Comparison of ENCODE assay signal across 1 cellular context in the genomic region with DNA sequence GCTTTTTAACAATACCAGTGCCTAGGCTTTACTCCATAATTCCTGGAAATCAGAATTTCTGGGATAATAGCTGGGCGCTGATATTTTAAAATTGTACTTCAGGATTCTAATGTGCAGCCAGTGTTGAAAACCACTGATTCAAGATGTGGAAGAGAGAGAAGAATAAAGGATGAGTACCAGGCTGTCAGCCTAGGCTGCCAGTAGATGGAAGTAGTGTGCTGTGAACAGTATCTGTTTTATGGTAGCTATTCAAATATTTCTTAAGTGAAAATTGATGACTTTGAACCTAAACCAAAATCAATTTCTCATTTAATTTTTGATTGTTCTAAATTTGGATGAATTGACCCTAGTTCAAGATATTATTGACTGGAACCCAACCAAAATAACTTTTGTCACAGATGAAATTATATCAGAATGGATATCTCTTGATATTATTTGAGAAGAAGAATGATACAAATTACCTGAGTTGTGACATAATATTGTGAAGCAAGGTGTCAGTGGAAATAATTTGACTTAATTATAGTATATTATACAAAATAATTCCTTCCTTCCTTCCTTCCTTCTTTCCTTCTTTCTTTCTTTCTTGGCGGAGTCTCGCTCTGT.
TF ChIP-seq lines count a peak whose summit lies in the region.

No MANE protein-coding gene starts in this region.

TF ChIP-seq in HCT116, 20 proteins besides CTCF, POLR2A, EP300 and RAD21 (continued from another document):
- TF ChIP-seq, protein P1, sequence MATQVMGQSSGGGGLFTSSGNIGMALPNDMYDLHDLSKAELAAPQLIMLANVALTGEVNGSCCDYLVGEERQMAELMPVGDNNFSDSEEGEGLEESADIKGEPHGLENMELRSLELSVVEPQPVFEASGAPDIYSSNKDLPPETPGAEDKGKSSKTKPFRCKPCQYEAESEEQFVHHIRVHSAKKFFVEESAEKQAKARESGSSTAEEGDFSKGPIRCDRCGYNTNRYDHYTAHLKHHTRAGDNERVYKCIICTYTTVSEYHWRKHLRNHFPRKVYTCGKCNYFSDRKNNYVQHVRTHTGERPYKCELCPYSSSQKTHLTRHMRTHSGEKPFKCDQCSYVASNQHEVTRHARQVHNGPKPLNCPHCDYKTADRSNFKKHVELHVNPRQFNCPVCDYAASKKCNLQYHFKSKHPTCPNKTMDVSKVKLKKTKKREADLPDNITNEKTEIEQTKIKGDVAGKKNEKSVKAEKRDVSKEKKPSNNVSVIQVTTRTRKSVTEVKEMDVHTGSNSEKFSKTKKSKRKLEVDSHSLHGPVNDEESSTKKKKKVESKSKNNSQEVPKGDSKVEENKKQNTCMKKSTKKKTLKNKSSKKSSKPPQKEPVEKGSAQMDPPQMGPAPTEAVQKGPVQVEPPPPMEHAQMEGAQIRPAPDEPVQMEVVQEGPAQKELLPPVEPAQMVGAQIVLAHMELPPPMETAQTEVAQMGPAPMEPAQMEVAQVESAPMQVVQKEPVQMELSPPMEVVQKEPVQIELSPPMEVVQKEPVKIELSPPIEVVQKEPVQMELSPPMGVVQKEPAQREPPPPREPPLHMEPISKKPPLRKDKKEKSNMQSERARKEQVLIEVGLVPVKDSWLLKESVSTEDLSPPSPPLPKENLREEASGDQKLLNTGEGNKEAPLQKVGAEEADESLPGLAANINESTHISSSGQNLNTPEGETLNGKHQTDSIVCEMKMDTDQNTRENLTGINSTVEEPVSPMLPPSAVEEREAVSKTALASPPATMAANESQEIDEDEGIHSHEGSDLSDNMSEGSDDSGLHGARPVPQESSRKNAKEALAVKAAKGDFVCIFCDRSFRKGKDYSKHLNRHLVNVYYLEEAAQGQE (IDR thresholded peaks at IDR 0.05; ENCODE audit: low read depth), result no peak
- no peak for TF ChIP-seq CEBPB (IDR thresholded peaks at IDR 0.05; ENCODE audit: low read depth)
- TF ChIP-seq, protein P2, sequence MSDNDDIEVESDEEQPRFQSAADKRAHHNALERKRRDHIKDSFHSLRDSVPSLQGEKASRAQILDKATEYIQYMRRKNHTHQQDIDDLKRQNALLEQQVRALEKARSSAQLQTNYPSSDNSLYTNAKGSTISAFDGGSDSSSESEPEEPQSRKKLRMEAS (IDR thresholded peaks at IDR 0.05), result no peak
